Comparison of ENCODE assay signal across 11 cellular contexts in genomic region chr22:26617251-26618199, GRCh38. TPM values are rescaled to one million over a fixed set of nuclear protein-coding genes. Genes with fewer than 3 reads are reported as not detected.
DNase-seq lines count a peak whose midpoint lies in the region; ATAC-seq and TF ChIP-seq lines count a peak whose summit lies in the region.
"Had no signal": no experiment of that assay in that cellular context is flagged by ENCODE, and none has a peak within 500 bp of the region (broad histone marks: within the 10 kb centered on the region; RNA-seq: fewer than 3 reads in every experiment).

Gene CRYBB1, minus strand, starts transcription at chr22:26618027. Its CDS starts 1,708 bp downstream, at chr22:26616319.

- no CpG with 5 or more reads among the region's 7 CpGs for WGBS in mesendoderm (ENCODE audit: extremely low coverage, insufficient coverage, low lambda C conversion rate)

- H3K4me1 ChIP-seq in mesendoderm (ENCODE audit: control insufficient read depth, low read depth, low read length) (peaks cover 28% of the 10 kb centered on the region), BE2C (peaks cover 19% of the 10 kb centered on the region), Caco-2 (no peaks in the 10 kb centered on the region)

- H4K5ac ChIP-seq in mesendoderm (ENCODE audit: low read length): peak within 1 kb of the TSS; percentile 44

- POLR2A ChIA-PET in BJ (lab: Charles Lee) (interaction anchor here (0.6 kb wide), 1 partner anchor 110 kb away, joined by 3 read pairs; no protein-coding TSS in a partner anchor), Caco-2 (lab: Charles Lee) (no interaction called here)

- no peak for TF ChIP-seq CTCF in BJ (IDR thresholded peaks at IDR 0.05; ENCODE audit: insufficient read depth, low read depth, low read length)
- no peak for TF ChIP-seq CTCF in BE2C (IDR thresholded peaks at IDR 0.05; ENCODE audit: low read depth, low read length)
- no peak for TF ChIP-seq CTCF in Caco-2 (IDR thresholded peaks at IDR 0.05; ENCODE audit: insufficient read depth in 1 of 2, low read depth in 1 of 2, low read length in 1 of 2, severe bottlenecking in 1 of 2, unreplicated experiment in 1 of 2)

- H3K4me1 Mint-ChIP-seq in Caco-2 (ENCODE audit: low read depth, unreplicated experiment): no peaks in the 10 kb centered on the region

- DNase-seq in BJ (ENCODE audit: low read depth) (peak; percentile 7), caudate nucleus (lab: John Stamatoyannopoulos, UW) (peak in 3 of 61 donors; percentile 3 to 15 (median 14)), mesendoderm (peak; percentile 86), BE2C (no peak), Caco-2 (no peak)
- DNase-seq: activated CD4-positive, alpha-beta T cell treated with anti-CD3 and anti-CD28 coated beads for 48 hours; brain microvascular endothelial cell; NCI-H2227 treated with DMSO at 0.1 percent for 48 hours had no signal

- no peak within 1 kb of the TSS for H2BK15ac ChIP-seq in mesendoderm (replicated peaks; ENCODE audit: low read depth)

- H3K4me2 ChIP-seq in mesendoderm (ENCODE audit: low read length): no peak within 1 kb of the TSS

- peak within 1 kb of the TSS; percentile 94 for H3K4ac ChIP-seq in mesendoderm (ENCODE audit: low read depth, low read length)

- H3K4me3 Mint-ChIP-seq in Caco-2 (ENCODE audit: unreplicated experiment): no peak within 1 kb of the TSS

- peak within 1 kb of the TSS; percentile 100 for H2AK5ac ChIP-seq in mesendoderm (ENCODE audit: low read length)

- H3K27me3 Mint-ChIP-seq in Caco-2 (ENCODE audit: insufficient read depth, unreplicated experiment): peaks cover 9% of the 10 kb centered on the region

- H3K79me1 ChIP-seq in mesendoderm (ENCODE audit: low read length): no peaks in the 10 kb centered on the region

- H3K27ac Mint-ChIP-seq in Caco-2 (ENCODE audit: unreplicated experiment): no peak within 1 kb of the TSS

- ATAC-seq in GM18870 (IDR thresholded peaks at IDR 0.05; ENCODE audit: unreplicated experiment) (no peak), GM21423 (IDR thresholded peaks at IDR 0.05; ENCODE audit: unreplicated experiment) (no peak)

- H3K18ac ChIP-seq in mesendoderm (ENCODE audit: low read length): peak within 1 kb of the TSS; percentile 86

- H2BK120ac ChIP-seq in mesendoderm (ENCODE audit: low read depth, low read length): peak within 1 kb of the TSS; percentile 64

- peak within 1 kb of the TSS; percentile 98 for H2BK5ac ChIP-seq in mesendoderm (ENCODE audit: low read length)

- H3K23ac ChIP-seq in mesendoderm (ENCODE audit: low read length): peak within 1 kb of the TSS; percentile 39

- H3K9me3 ChIP-seq in KOPT-K1 (ENCODE audit: insufficient read depth, low read length, poor library complexity, severe bottlenecking) (no peaks in the 10 kb centered on the region), BE2C (no peaks in the 10 kb centered on the region), Caco-2 (no peaks in the 10 kb centered on the region)

- peaks cover 6% of the 10 kb centered on the region for H3K27me3 ChIP-seq in BJ (ENCODE audit: control insufficient read depth, insufficient read depth, low read length)
- H3K27me3 ChIP-seq in mesendoderm (ENCODE audit: insufficient read depth, low read length, poor library complexity): no peaks in the 10 kb centered on the region
- H3K27me3 ChIP-seq in BE2C: no peaks in the 10 kb centered on the region
- H3K27me3 ChIP-seq in Caco-2 (replicated peaks; ENCODE audit: control insufficient read depth, insufficient read depth, low read length): no peaks in the 10 kb centered on the region
- H3K27me3 ChIP-seq: brain microvascular endothelial cell had no signal

- BruUV-seq in Caco-2 (replicated peaks; lab: Mats Ljungman, UMichigan): no TSS peak

- CTCF ChIA-PET in BJ (lab: Yijun Ruan, JAX) (no interaction called here), Caco-2 (lab: Charles Lee) (no interaction called here)

- H3K36me3 Mint-ChIP-seq in Caco-2 (ENCODE audit: insufficient read depth, unreplicated experiment): peaks cover 4% of the 10 kb centered on the region

- intact Hi-C loops in Caco-2 (cut with micrococcal nuclease; ENCODE audit: unreplicated experiment): no loop called here

- H3K79me2 ChIP-seq in mesendoderm (ENCODE audit: control insufficient read depth, insufficient read depth, low read length): no peaks in the 10 kb centered on the region

- H3K56ac ChIP-seq in mesendoderm (ENCODE audit: low read length): peak within 1 kb of the TSS; percentile 89

- H3K27ac ChIP-seq in KOPT-K1 (ENCODE audit: low read depth, low read length, poor library complexity, severe bottlenecking): peak within 1 kb of the TSS; percentile 6
- H3K27ac ChIP-seq in caudate nucleus (ENCODE audit: low read depth, low read length): peak within 1 kb of the TSS; percentile 44
- H3K27ac ChIP-seq in mesendoderm (ENCODE audit: low read depth, low read length): peak within 1 kb of the TSS; percentile 74
- H3K27ac ChIP-seq: brain microvascular endothelial cell had no signal

- H3K9me3 Mint-ChIP-seq in Caco-2 (ENCODE audit: unreplicated experiment): no peaks in the 10 kb centered on the region

- H4K8ac ChIP-seq in mesendoderm (ENCODE audit: low read depth, low read length): no peak within 1 kb of the TSS

- peak within 1 kb of the TSS; percentile 57 for H3K9ac ChIP-seq in mesendoderm (ENCODE audit: low read length)

- H3K4me3 ChIP-seq in BJ (ENCODE audit: low read depth, low read length): no peak within 1 kb of the TSS
- no peak within 1 kb of the TSS for H3K4me3 ChIP-seq in mesendoderm (ENCODE audit: low read length)
- no peak within 1 kb of the TSS for H3K4me3 ChIP-seq in BE2C (ENCODE audit: low read depth, low read length)
- H3K4me3 ChIP-seq in Caco-2 (ENCODE audit: low read depth, low read length): no peak within 1 kb of the TSS

- H3K36me3 ChIP-seq in BJ (ENCODE audit: control insufficient read depth, insufficient read depth, low read length) (no peaks in the 10 kb centered on the region), KOPT-K1 (ENCODE audit: insufficient read depth, low read length) (no peaks in the 10 kb centered on the region), mesendoderm (ENCODE audit: control insufficient read depth, insufficient read depth, low read length) (no peaks in the 10 kb centered on the region), BE2C (no peaks in the 10 kb centered on the region), Caco-2 (ENCODE audit: control insufficient read depth, insufficient read depth, low read length) (no peaks in the 10 kb centered on the region)
- H3K36me3 ChIP-seq: brain microvascular endothelial cell had no signal

RNA-seq across cellular contexts. Expression of gene CRYBB1, which starts in this region (rescaled TPM):
- polyA plus RNA-seq in BJ (2011; rRNA removed): not detected in 2 replicates
- polyA minus RNA-seq in BJ (2011; rRNA and poly(A)+ RNA removed): not detected in 2 replicates
- polyA plus RNA-seq in mesendoderm (2013, experiment 1 of 2): 7.3 TPM
- polyA plus RNA-seq in mesendoderm (2013, experiment 2 of 2): 7.5 TPM
- 0.71 TPM for polyA plus RNA-seq in BE2C (2012; ENCODE audit: insufficient read depth, insufficient read length, low read depth)
- total RNA-seq in Caco-2 (2022): not detected in 2 replicates

Comparison
In these comparisons a context has a peak if more than half of its experiments do, and no peak if none do; other contexts are left out.
1. Peak in DNase-seq in BJ; RNA of the gene not detected or under 1 TPM.
2. H3K27ac ChIP-seq: peak in every context shown above with its lines; median percentile 74 in mesendoderm; 44 in caudate nucleus; 6 in KOPT-K1.